In genomic region chr6:111846511-111847409, GRCh38 we compare ENCODE assay signal across 11 cellular contexts. TPM values are rescaled to one million over a fixed set of nuclear protein-coding genes. Genes with fewer than 3 reads are reported as not detected.
DNase-seq lines count a peak whose midpoint lies in the region; ATAC-seq and TF ChIP-seq lines count a peak whose summit lies in the region.
"Had no signal": no experiment of that assay in that cellular context is flagged by ENCODE, and none has a peak within 500 bp of the region (broad histone marks: within the 10 kb centered on the region; RNA-seq: fewer than 3 reads in every experiment).

No MANE protein-coding gene starts in this region.

- intact Hi-C loops in MCF 10A (cut with micrococcal nuclease), result no loop called here
- intact Hi-C loops in mammary epithelial cell (cut with micrococcal nuclease), result no loop called here

- in situ Hi-C loops in mammary epithelial cell (cut with MboI; ENCODE audit: low sequenced_read_pairs in 2 of 2), result no loop called here
- in situ Hi-C loops in ACHN (cut with HindIII; ENCODE audit: low pct_ligation_motif_present, low pct_unique_long_range_greater_than_20kb, low sequenced_read_pairs), result no loop called here

- peak; percentile 53 for ATAC-seq in stimulated activated naive CD8-positive, alpha-beta T cell treated with anti-CD3 and anti-CD28 coated beads, Interleukin-15, Interleukin-2, amounts not matched to agents 100 U/mL and 50 U/mL, for 24 hours

- no peak overlapping the region for H3K4me3 ChIP-seq in mammary epithelial cell (replicated peaks in 1 of 3; ENCODE audit: insufficient read depth in 1 of 3, low read depth in 2 of 3, low read length in 3 of 3)
- H3K4me3 ChIP-seq in fibroblast of the aortic adventitia (ENCODE audit: low read depth, low read length), result no peak overlapping the region
- H3K4me3 ChIP-seq: skin epidermis had no signal

- DNase-seq in MCF 10A (ENCODE audit: unreplicated experiment) (peak; percentile 23), mammary epithelial cell (no peak), RPMI7951 (ENCODE audit: low read depth) (peak; percentile 65), fibroblast of the aortic adventitia (ENCODE audit: low read depth) (peak; percentile 55), hippocampal formation (lab: John Stamatoyannopoulos, UW) (no peak), ACHN (no peak), NCI-H748 treated with DMSO at 0.1 percent for 48 hours (lab: John Stamatoyannopoulos, UW) (no peak)
- peak; percentile 61 for DNase-seq in stimulated activated naive CD8-positive, alpha-beta T cell treated with anti-CD3 and anti-CD28 coated beads, Interleukin-15, Interleukin-2, amounts not matched to agents 100 U/mL and 50 U/mL, for 24 hours
- DNase-seq: NCI-H1417 treated with DMSO at 0.1 percent for 48 hours had no signal

- no peaks in the 10 kb centered on the region for H3K36me3 Mint-ChIP-seq in MCF 10A (ENCODE audit: insufficient read depth, unreplicated experiment)
- H3K36me3 Mint-ChIP-seq: memory B cell had no signal

- peaks cover 3% of the 10 kb centered on the region for H3K4me1 ChIP-seq in mammary epithelial cell (ENCODE audit: insufficient read depth, low read length)

- H4K20me1 ChIP-seq in mammary epithelial cell (ENCODE audit: insufficient read depth, low read length), result no peaks in the 10 kb centered on the region

- peaks cover 2% of the 10 kb centered on the region for H3K36me3 ChIP-seq in mammary epithelial cell (ENCODE audit: insufficient read depth, low read length)

- H3K27me3 Mint-ChIP-seq in MCF 10A (ENCODE audit: insufficient read depth, unreplicated experiment), result no peaks in the 10 kb centered on the region
- H3K27me3 Mint-ChIP-seq: memory B cell had no signal

- H3K9me3 ChIP-seq in mammary epithelial cell (replicated peaks; ENCODE audit: insufficient read depth, low read length), result no peaks in the 10 kb centered on the region

- peaks cover 54% of the 10 kb centered on the region for H3K79me2 ChIP-seq in mammary epithelial cell (ENCODE audit: insufficient read depth, low read length)

- CTCF ChIA-PET in MCF 10A (lab: Yijun Ruan, JAX) (interaction anchor here (0.7 to 1.8 kb wide), 3 partner anchors 18 to 151 kb away, joined by 3 to 6 read pairs (median 3); no protein-coding TSS in a partner anchor), mammary epithelial cell (lab: Charles Lee; ENCODE audit: low non-redundant PET) (no interaction called here)

- no peak overlapping the region for H3K27ac Mint-ChIP-seq in MCF 10A (ENCODE audit: low read depth, unreplicated experiment)
- H3K27ac Mint-ChIP-seq: memory B cell had no signal

- dilution Hi-C loops in mammary epithelial cell (cut with HindIII; ENCODE audit: low sequenced_read_pairs), result no loop called here

- POLR2A ChIA-PET in MCF 10A (lab: Yijun Ruan, JAX), result interaction anchor here (0.7 kb wide), 1 partner anchor 59 kb away, joined by 3 read pairs; no protein-coding TSS in a partner anchor

- H3K4me1 Mint-ChIP-seq in MCF 10A (ENCODE audit: insufficient read depth, unreplicated experiment), result peaks cover 8% of the 10 kb centered on the region

- H3K4me2 ChIP-seq in mammary epithelial cell (ENCODE audit: insufficient read depth, low read depth, low read length), result no peak overlapping the region

- 6% methylated on average over 4 of the region's 5 CpGs for WGBS in mammary epithelial cell (ENCODE audit: low coverage, missing lambda C conversion rate)

- TF ChIP-seq CTCF in MCF 10A (IDR thresholded peaks at IDR 0.05; ENCODE audit: unreplicated experiment) (no peak), mammary epithelial cell (conservative IDR thresholded peaks at IDR 0.05 in 1 of 2, IDR thresholded peaks at IDR 0.05 in 1 of 2; ENCODE audit: extremely low read depth in 1 of 2, insufficient read depth in 1 of 2, low read depth in 1 of 2, low read length in 2 of 2) (no peak), fibroblast of the aortic adventitia (IDR thresholded peaks at IDR 0.05; ENCODE audit: insufficient read depth, low read length) (no peak)

- H3K27me3 ChIP-seq in mammary epithelial cell (ENCODE audit: insufficient read depth, low read length), result no peaks in the 10 kb centered on the region

- BruUV-seq in MCF 10A (replicated peaks; lab: Mats Ljungman, UMichigan), result no TSS peak
- BruUV-seq in mammary epithelial cell (replicated peaks; lab: Mats Ljungman, UMichigan), result no TSS peak

- H3K4me3 Mint-ChIP-seq in MCF 10A (ENCODE audit: unreplicated experiment), result no peak overlapping the region
- H3K4me3 Mint-ChIP-seq: memory B cell had no signal

- H3K9me3 Mint-ChIP-seq in MCF 10A (ENCODE audit: unreplicated experiment), result no peaks in the 10 kb centered on the region
- H3K9me3 Mint-ChIP-seq: memory B cell had no signal

- H2AFZ ChIP-seq in mammary epithelial cell (ENCODE audit: low read depth, low read length), result no peak overlapping the region

- H3K9ac ChIP-seq in mammary epithelial cell (ENCODE audit: insufficient read depth, low read length), result no peak overlapping the region

- no peak overlapping the region for H3K27ac ChIP-seq in mammary epithelial cell (ENCODE audit: insufficient read depth, low read depth, low read length)

RNA-seq across cellular contexts. Expression of gene FYN, which starts 26.5 kb away (rescaled TPM):
- total RNA-seq in MCF 10A (2022), result 37.8 and 53.7 TPM in 2 replicates
- 100 to 1,000 TPM in 1 of 2 donors, 10 to 100 TPM in 1; 58.0 to 136 TPM for total RNA-seq in mammary epithelial cell
- polyA plus RNA-seq in mammary epithelial cell, result 48.3 TPM
- polyA minus RNA-seq in mammary epithelial cell, result 82.9 TPM
- 46.9 and 51.5 TPM in 2 replicates for total RNA-seq in RPMI7951 (2014; rRNA removed; shearing (Covaris generic))
- 91.9 and 137 TPM in 2 replicates for total RNA-seq in fibroblast of the aortic adventitia (ENCODE audit: low replicate concordance)

Comparison
In these comparisons a context has a peak if more than half of its experiments do, and no peak if none do; other contexts are left out.
1. DNase-seq: peak in MCF 10A (single experiment), RPMI7951 (single experiment), fibroblast of the aortic adventitia (single experiment) and stimulated activated naive CD8-positive, alpha-beta T cell treated with anti-CD3 and anti-CD28 coated beads, Interleukin-15, Interleukin-2, amounts not matched to agents 100 U/mL and 50 U/mL, for 24 hours (single experiment); none in mammary epithelial cell (single experiment), hippocampal formation (0 of 2), ACHN (single experiment) and NCI-H748 treated with DMSO at 0.1 percent for 48 hours (single experiment).